In genomic region chr13:28402057-28402381, GRCh38 we compare ENCODE assay signal across 1 cellular context.
TF ChIP-seq lines count a peak whose summit lies in the region.

No MANE protein-coding gene starts in this region.

TF ChIP-seq in WTC11, 78 proteins besides CTCF, POLR2A, EP300 and RAD21 (continued from another document):
- no peak for TF ChIP-seq ZBTB43 (CRISPR knock-in tag; IDR thresholded peaks at IDR 0.05)
- no peak for TF ChIP-seq ZNF138 (CRISPR knock-in tag; conservative IDR thresholded peaks at IDR 0.05)
- TF ChIP-seq AR (CRISPR knock-in tag; IDR thresholded peaks at IDR 0.05) = no peak
- no peak for TF ChIP-seq MYBL2 (CRISPR knock-in tag; IDR thresholded peaks at IDR 0.05)
- no peak for TF ChIP-seq TP53 (CRISPR knock-in tag; IDR thresholded peaks at IDR 0.05)
- TF ChIP-seq ATF3 (CRISPR knock-in tag; conservative IDR thresholded peaks at IDR 0.05) = no peak
- TF ChIP-seq CREM (CRISPR knock-in tag; IDR thresholded peaks at IDR 0.05) = no peak
- TF ChIP-seq ZNF512 (CRISPR knock-in tag; IDR thresholded peaks at IDR 0.05; ENCODE audit: borderline replicate concordance) = no peak
- no peak for TF ChIP-seq PRDM15 (CRISPR knock-in tag; IDR thresholded peaks at IDR 0.05)
